ENCODE assay signal across 1 cellular context in the genomic region with DNA sequence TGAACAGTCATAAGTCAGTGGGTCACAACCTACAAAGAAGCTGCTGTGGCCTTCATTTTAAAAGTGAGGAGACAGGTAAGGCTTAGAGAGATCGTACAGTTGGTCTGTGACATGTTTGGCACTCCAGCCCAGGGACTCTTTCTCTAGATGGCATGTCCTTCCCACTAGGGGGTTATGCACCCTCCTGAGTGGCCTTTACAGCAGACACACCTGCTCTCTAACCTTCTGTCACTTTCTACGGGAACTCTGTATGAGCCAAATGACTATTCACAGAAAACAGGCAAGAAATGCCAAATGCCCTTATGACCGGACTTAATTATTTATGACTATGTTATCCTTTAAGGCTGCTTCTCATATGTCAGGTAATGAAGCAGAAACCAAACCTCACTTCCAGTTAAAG.
TF ChIP-seq lines count a peak whose summit lies in the region.

No MANE protein-coding gene starts in this region.

TF ChIP-seq in HCT116, 20 proteins besides CTCF, POLR2A, EP300 and RAD21 (continued from another document):
- TF ChIP-seq, protein P1, sequence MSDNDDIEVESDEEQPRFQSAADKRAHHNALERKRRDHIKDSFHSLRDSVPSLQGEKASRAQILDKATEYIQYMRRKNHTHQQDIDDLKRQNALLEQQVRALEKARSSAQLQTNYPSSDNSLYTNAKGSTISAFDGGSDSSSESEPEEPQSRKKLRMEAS (IDR thresholded peaks at IDR 0.05): no peak
- TF ChIP-seq SRF (IDR thresholded peaks at IDR 0.05; ENCODE audit: low read depth) (no peak), EZH2 (IDR thresholded peaks at IDR 0.05) (no peak), SIN3A (IDR thresholded peaks at IDR 0.05; ENCODE audit: low read depth) (no peak), YY1 (IDR thresholded peaks at IDR 0.05; ENCODE audit: extremely low read depth, insufficient replicate concordance, low read depth, low read length) (no peak), EZH2phosphoT487 (IDR thresholded peaks at IDR 0.05; ENCODE audit: borderline replicate concordance) (no peak), FOSL1 (IDR thresholded peaks at IDR 0.05; ENCODE audit: low read depth) (no peak)
- TF ChIP-seq, protein P2, sequence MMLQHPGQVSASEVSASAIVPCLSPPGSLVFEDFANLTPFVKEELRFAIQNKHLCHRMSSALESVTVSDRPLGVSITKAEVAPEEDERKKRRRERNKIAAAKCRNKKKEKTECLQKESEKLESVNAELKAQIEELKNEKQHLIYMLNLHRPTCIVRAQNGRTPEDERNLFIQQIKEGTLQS (IDR thresholded peaks at IDR 0.05): no peak
